19 cellular contexts compared by ENCODE assay signal in genomic region chr2:162928356-162928755, GRCh38.
A peak's percentile ranks its signal among the peaks of the same experiment; 100 is the strongest.
DNase-seq lines count a peak whose midpoint lies in the region; ATAC-seq and TF ChIP-seq lines count a peak whose summit lies in the region.
"Had no signal": no experiment of that assay in that cellular context is flagged by ENCODE, and none has a peak within 500 bp of the region (broad histone marks: within the 10 kb centered on the region; RNA-seq: fewer than 3 reads in every experiment).

No MANE protein-coding gene starts in this region.

- H3K36me3 Mint-ChIP-seq in Calu3 (ENCODE audit: insufficient read depth, unreplicated experiment) = no peaks in the 10 kb centered on the region
- no peaks in the 10 kb centered on the region for H3K36me3 Mint-ChIP-seq in T-helper 2 cell treated with Interferon-gamma antibody and Interleukin-4, amounts not matched to agents 5 μg/mL and 100 μg/mL, for 36 hours (ENCODE audit: low read depth)
- H3K36me3 Mint-ChIP-seq: activated CD8-positive, alpha-beta memory T cell treated with anti-CD3 and anti-CD28 coated beads, Interleukin-2, amount 10 ng/mL, durations not matched to agents 7 days and 5 days; activated naive CD4-positive, alpha-beta T cell treated with anti-CD3 and anti-CD28 coated beads, Interleukin-2, amount 50 U/mL, for 72 hours; T-cell had no signal

- intact Hi-C loops in Calu3 (cut with micrococcal nuclease; ENCODE audit: unreplicated experiment) = no loop called here

- ATAC-seq in HG02759 (IDR thresholded peaks at IDR 0.05; ENCODE audit: unreplicated experiment) = no peak
- ATAC-seq in HG03342 (IDR thresholded peaks at IDR 0.05; ENCODE audit: unreplicated experiment) = no peak
- ATAC-seq: activated CD8-positive, alpha-beta memory T cell treated with anti-CD3 and anti-CD28 coated beads, Interleukin-2, amount 10 ng/mL, durations not matched to agents 7 days and 5 days; activated naive CD4-positive, alpha-beta T cell treated with anti-CD3 and anti-CD28 coated beads, Interleukin-2, amount 50 U/mL, for 72 hours; GM12878; psoas muscle; T-cell had no signal

- BruUV-seq in Calu3 (replicated peaks; lab: Mats Ljungman, UMichigan) = no TSS peak

- no peaks in the 10 kb centered on the region for H3K27me3 Mint-ChIP-seq in Calu3 (ENCODE audit: unreplicated experiment)
- H3K27me3 Mint-ChIP-seq in T-helper 2 cell treated with Interferon-gamma antibody and Interleukin-4, amounts not matched to agents 5 μg/mL and 100 μg/mL, for 36 hours (ENCODE audit: low read depth) = no peaks in the 10 kb centered on the region
- H3K27me3 Mint-ChIP-seq: activated CD4-positive, alpha-beta T cell treated with anti-CD3 and anti-CD28 coated beads, Interleukin-2, amount 10 ng/mL, durations not matched to agents 24 days and 14 days; activated CD8-positive, alpha-beta memory T cell treated with anti-CD3 and anti-CD28 coated beads, Interleukin-2, amount 10 ng/mL, durations not matched to agents 7 days and 5 days; T-cell had no signal

- CTCF ChIA-PET in Calu3 (lab: Charles Lee) = no interaction called here

- H3K27ac Mint-ChIP-seq in Calu3 (ENCODE audit: unreplicated experiment) = peak overlapping the region; percentile 72
- no peak overlapping the region for H3K27ac Mint-ChIP-seq in T-helper 2 cell treated with Interferon-gamma antibody and Interleukin-4, amounts not matched to agents 5 μg/mL and 100 μg/mL, for 36 hours
- H3K27ac Mint-ChIP-seq: activated CD4-positive, alpha-beta T cell treated with anti-CD3 and anti-CD28 coated beads, Interleukin-2, amount 10 ng/mL, durations not matched to agents 24 days and 14 days; activated CD8-positive, alpha-beta memory T cell treated with anti-CD3 and anti-CD28 coated beads, Interleukin-2, amount 10 ng/mL, durations not matched to agents 7 days and 5 days; activated naive CD4-positive, alpha-beta T cell treated with anti-CD3 and anti-CD28 coated beads, Interleukin-2, amount 50 U/mL, for 72 hours; activated T-helper 1 cell treated with anti-CD3 and anti-CD28 coated beads, Interleukin-12 subunit alpha, Interleukin-12 subunit beta, Interleukin-2, Interleukin-4 antibody, amounts not matched to agents 30 ng/mL and 10 ng/mL and 1 ng/mL, durations not matched to agents 14 hours and 24 hours and 36 hours; T-cell had no signal

- TF ChIP-seq CTCF in Calu3 (IDR thresholded peaks at IDR 0.05; ENCODE audit: unreplicated experiment) = no peak

- DNase-seq in Calu3 = no peak
- DNase-seq in MV-4-11 (lab: John Stamatoyannopoulos, UW) = peak; percentile 95
- DNase-seq in SW480 (ENCODE audit: low spot score) = peak; percentile 9
- DNase-seq in kidney tubule cell (ENCODE audit: low spot score) = peak; percentile 30
- DNase-seq in T-helper 2 cell treated with Interferon-gamma antibody and Interleukin-4, amounts not matched to agents 5 μg/mL and 100 μg/mL, for 36 hours (ENCODE audit: low spot score) = no peak
- DNase-seq in middle frontal gyrus (ENCODE audit: extremely low spot score, low spot score) = no peak
- DNase-seq: activated CD4-positive, alpha-beta T cell treated with anti-CD3 and anti-CD28 coated beads, Interleukin-2, amount 10 ng/mL, durations not matched to agents 24 days and 14 days; activated CD8-positive, alpha-beta memory T cell treated with anti-CD3 and anti-CD28 coated beads, Interleukin-2, amount 10 ng/mL, durations not matched to agents 7 days and 5 days; effector memory CD4-positive, alpha-beta T cell; NCI-H1048; NCI-H1930; NCI-H2227 treated with DMSO at 0.1 percent for 48 hours; psoas muscle; T-cell had no signal

- H3K4me3 Mint-ChIP-seq in Calu3 (ENCODE audit: low read depth, unreplicated experiment) = no peak overlapping the region
- H3K4me3 Mint-ChIP-seq in T-helper 2 cell treated with Interferon-gamma antibody and Interleukin-4, amounts not matched to agents 5 μg/mL and 100 μg/mL, for 36 hours = no peak overlapping the region
- H3K4me3 Mint-ChIP-seq: activated CD4-positive, alpha-beta T cell treated with anti-CD3 and anti-CD28 coated beads, Interleukin-2, amount 10 ng/mL, durations not matched to agents 24 days and 14 days; activated CD8-positive, alpha-beta memory T cell treated with anti-CD3 and anti-CD28 coated beads, Interleukin-2, amount 10 ng/mL, durations not matched to agents 7 days and 5 days; activated T-helper 1 cell treated with anti-CD3 and anti-CD28 coated beads, Interleukin-12 subunit alpha, Interleukin-12 subunit beta, Interleukin-2, Interleukin-4 antibody, amounts not matched to agents 30 ng/mL and 10 ng/mL and 1 ng/mL, durations not matched to agents 14 hours and 24 hours and 36 hours; T-cell had no signal

- peaks cover 33% of the 10 kb centered on the region for H3K4me1 Mint-ChIP-seq in Calu3 (ENCODE audit: low read depth, unreplicated experiment)
- H3K4me1 Mint-ChIP-seq in T-helper 2 cell treated with Interferon-gamma antibody and Interleukin-4, amounts not matched to agents 5 μg/mL and 100 μg/mL, for 36 hours (ENCODE audit: low read depth) = no peaks in the 10 kb centered on the region
- H3K4me1 Mint-ChIP-seq: activated CD4-positive, alpha-beta T cell treated with anti-CD3 and anti-CD28 coated beads, Interleukin-2, amount 10 ng/mL, durations not matched to agents 24 days and 14 days; activated CD8-positive, alpha-beta memory T cell treated with anti-CD3 and anti-CD28 coated beads, Interleukin-2, amount 10 ng/mL, durations not matched to agents 7 days and 5 days; T-cell had no signal

- H3K9me3 Mint-ChIP-seq in Calu3 (ENCODE audit: low read depth, unreplicated experiment) = no peaks in the 10 kb centered on the region
- no peaks in the 10 kb centered on the region for H3K9me3 Mint-ChIP-seq in T-helper 2 cell treated with Interferon-gamma antibody and Interleukin-4, amounts not matched to agents 5 μg/mL and 100 μg/mL, for 36 hours
- H3K9me3 Mint-ChIP-seq: activated CD4-positive, alpha-beta T cell treated with anti-CD3 and anti-CD28 coated beads, Interleukin-2, amount 10 ng/mL, durations not matched to agents 24 days and 14 days; activated T-helper 1 cell treated with anti-CD3 and anti-CD28 coated beads, Interleukin-12 subunit alpha, Interleukin-12 subunit beta, Interleukin-2, Interleukin-4 antibody, amounts not matched to agents 30 ng/mL and 10 ng/mL and 1 ng/mL, durations not matched to agents 14 hours and 24 hours and 36 hours had no signal

Comparison
In these comparisons a context has a peak if more than half of its experiments do, and no peak if none do; other contexts are left out.
1. DNase-seq: peak in MV-4-11 (single experiment), SW480 (single experiment) and kidney tubule cell (single experiment); none in Calu3 (single experiment), T-helper 2 cell treated with Interferon-gamma antibody and Interleukin-4, amounts not matched to agents 5 μg/mL and 100 μg/mL, for 36 hours (single experiment) and middle frontal gyrus (single experiment).